Comparison of ENCODE assay signal across 8 cellular contexts in the genomic region with DNA sequence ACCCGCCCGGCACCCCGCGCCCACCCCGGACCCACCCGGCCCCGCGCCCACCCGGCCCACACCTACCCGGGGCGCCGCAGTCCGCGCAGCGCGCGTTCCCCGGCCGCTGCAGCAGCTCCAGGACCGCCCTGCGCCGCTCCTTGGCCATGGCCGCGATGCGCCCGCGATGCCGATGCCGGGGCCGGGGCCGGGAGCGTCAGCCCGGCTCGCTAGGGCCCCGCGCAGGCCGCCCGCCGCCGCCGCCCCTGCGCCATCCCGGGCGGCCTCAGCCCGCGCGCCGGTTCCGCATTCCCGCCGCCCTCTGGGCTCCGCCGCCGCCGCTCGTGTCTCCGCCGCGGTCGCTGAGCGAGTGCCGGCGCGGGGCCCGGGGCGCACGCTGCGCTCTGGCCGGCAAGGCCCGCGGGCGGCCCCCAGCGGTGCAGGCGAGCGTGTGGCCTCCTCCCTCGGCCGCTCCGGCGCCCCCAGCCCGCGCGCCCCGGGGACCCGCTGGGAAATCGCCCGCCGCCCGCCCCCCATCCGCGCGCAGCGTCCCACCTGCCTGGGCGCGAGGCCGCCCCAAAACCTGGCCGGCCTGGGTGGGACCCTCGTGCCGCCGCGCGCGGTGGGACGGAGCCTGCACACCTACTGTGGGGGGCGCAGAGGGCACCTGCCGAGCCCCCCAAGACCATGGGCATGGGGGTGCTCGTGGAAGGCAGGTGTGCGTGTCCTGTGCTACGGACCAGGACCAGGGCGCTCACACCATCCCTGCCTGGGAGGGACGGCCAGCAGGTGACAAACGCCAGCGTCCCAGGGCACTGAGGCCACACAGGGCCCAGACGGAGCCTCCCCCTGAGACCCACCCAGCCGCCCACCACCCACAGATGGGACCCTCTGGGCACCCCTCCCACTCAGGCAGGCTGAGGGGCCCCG. TPM values are rescaled to one million over a fixed set of nuclear protein-coding genes. Genes with fewer than 3 reads are reported as not detected.
DNase-seq lines count a peak whose midpoint lies in the region; TF ChIP-seq lines count a peak whose summit lies in the region.

A gene with protein sequence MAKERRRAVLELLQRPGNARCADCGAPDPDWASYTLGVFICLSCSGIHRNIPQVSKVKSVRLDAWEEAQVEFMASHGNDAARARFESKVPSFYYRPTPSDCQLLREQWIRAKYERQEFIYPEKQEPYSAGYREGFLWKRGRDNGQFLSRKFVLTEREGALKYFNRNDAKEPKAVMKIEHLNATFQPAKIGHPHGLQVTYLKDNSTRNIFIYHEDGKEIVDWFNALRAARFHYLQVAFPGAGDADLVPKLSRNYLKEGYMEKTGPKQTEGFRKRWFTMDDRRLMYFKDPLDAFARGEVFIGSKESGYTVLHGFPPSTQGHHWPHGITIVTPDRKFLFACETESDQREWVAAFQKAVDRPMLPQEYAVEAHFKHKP (minus strand): TSS at position 351 of the 909 bp plus-strand sequence. CDS start 203 bp downstream, at position 148.

- DNase-seq in GM10248 (ENCODE audit: extremely low spot score), result peak; percentile 81
- no peak for DNase-seq in HFF-Myc (ENCODE audit: extremely low read depth, low read depth)
- peak; percentile 18 for DNase-seq in RPMI7951 (ENCODE audit: low read depth)
- peak; percentile 85 for DNase-seq in hepatocyte (ENCODE audit: low spot score)
- DNase-seq in putamen (ENCODE audit: low spot score), result peak; percentile 69
- no peak for DNase-seq in MM.1S
- DNase-seq in dedifferentiated amniotic fluid mesenchymal stem cell (ENCODE audit: extremely low spot score), result no peak

- peak within 1 kb of the TSS; percentile 94 for H3K4me2 ChIP-seq in hepatocyte
- no peak within 1 kb of the TSS for H3K4me2 ChIP-seq in MM.1S (ENCODE audit: low read depth, low read length)

- H3K4me1 Mint-ChIP-seq in activated naive CD8-positive, alpha-beta T cell (ENCODE audit: low read depth), result peaks cover 8% of the 10 kb centered on the region

- no peaks in the 10 kb centered on the region for H3F3A ChIP-seq in MM.1S (ENCODE audit: insufficient read depth, low read length)

- H3K9me3 ChIP-seq in hepatocyte (ENCODE audit: low read depth) (no peaks in the 10 kb centered on the region), MM.1S (replicated peaks; ENCODE audit: insufficient read depth, low read length) (no peaks in the 10 kb centered on the region)

- H3K27me3 Mint-ChIP-seq in activated naive CD8-positive, alpha-beta T cell, result no peaks in the 10 kb centered on the region

- H2AFZ ChIP-seq in hepatocyte (no peak within 1 kb of the TSS), MM.1S (ENCODE audit: low read length) (no peak within 1 kb of the TSS)

- H3K36me3 Mint-ChIP-seq in activated naive CD8-positive, alpha-beta T cell, result no peaks in the 10 kb centered on the region

- no peaks in the 10 kb centered on the region for H3K36me3 ChIP-seq in hepatocyte (replicated peaks; ENCODE audit: insufficient read depth, low read depth)
- no peaks in the 10 kb centered on the region for H3K36me3 ChIP-seq in MM.1S (replicated peaks; ENCODE audit: insufficient read depth, low read length)

- CTCF ChIA-PET in GM10248 (lab: Yijun Ruan, JAX), result interaction anchor here (0.7 to 2.0 kb wide), 6 partner anchors 13 to 46 kb away, joined by 3 to 6 read pairs (median 3); no protein-coding TSS in a partner anchor

- WGBS in hepatocyte (ENCODE audit: low lambda C conversion rate, missing lambda C conversion rate), result 39% methylated on average over 30 of the region's 115 CpGs

- H3K9me2 ChIP-seq in hepatocyte (replicated peaks; ENCODE audit: insufficient read depth) (no peaks in the 10 kb centered on the region), MM.1S (replicated peaks; ENCODE audit: insufficient read depth, low read length) (no peaks in the 10 kb centered on the region)

- no peaks in the 10 kb centered on the region for H3K4me1 ChIP-seq in hepatocyte (ENCODE audit: insufficient read depth)
- H3K4me1 ChIP-seq in MM.1S (ENCODE audit: low read length), result peaks cover 4% of the 10 kb centered on the region; the same call in 1 of the 2 replicates

- POLR2A ChIA-PET in GM10248 (lab: Yijun Ruan, JAX), result no interaction called here

- peak within 1 kb of the TSS; percentile 83 for H3K4me3 Mint-ChIP-seq in activated naive CD8-positive, alpha-beta T cell

- no peaks in the 10 kb centered on the region for H3K9me3 Mint-ChIP-seq in activated naive CD8-positive, alpha-beta T cell (ENCODE audit: low read depth)

- TF ChIP-seq CTCF in GM10248 (IDR thresholded peaks at IDR 0.05; ENCODE audit: control extremely low read depth, extremely low read depth, low read depth, missing control alignments) (peak; percentile 54), HFF-Myc (IDR thresholded peaks at IDR 0.05; ENCODE audit: low read depth, low read length, missing control alignments) (no peak), hepatocyte (IDR thresholded peaks at IDR 0.05; ENCODE audit: poor library complexity) (no peak), MM.1S (IDR thresholded peaks at IDR 0.05; ENCODE audit: low read length) (no peak)

- peaks cover 7% of the 10 kb centered on the region for H3K27me3 ChIP-seq in hepatocyte
- H3K27me3 ChIP-seq in MM.1S (replicated peaks; ENCODE audit: insufficient read depth, low read length), result peaks cover 40% of the 10 kb centered on the region

- peak within 1 kb of the TSS; percentile 23; the same call in 1 of the 2 replicates for H3K4me3 ChIP-seq in HFF-Myc (replicated peaks; ENCODE audit: low read depth, low read length)
- H3K4me3 ChIP-seq in hepatocyte, result peak within 1 kb of the TSS; percentile 38
- no peak within 1 kb of the TSS for H3K4me3 ChIP-seq in MM.1S (ENCODE audit: low read length)

- no peaks in the 10 kb centered on the region for H4K20me1 ChIP-seq in hepatocyte (ENCODE audit: insufficient read depth, poor library complexity, severe bottlenecking)
- no peaks in the 10 kb centered on the region for H4K20me1 ChIP-seq in MM.1S (ENCODE audit: insufficient read depth, low read length)

- H3K27ac Mint-ChIP-seq in activated naive CD8-positive, alpha-beta T cell, result peak within 1 kb of the TSS; percentile 75

- H3K9ac ChIP-seq in MM.1S (ENCODE audit: low read length), result no peak within 1 kb of the TSS

- peaks cover 2% of the 10 kb centered on the region for H3K79me2 ChIP-seq in hepatocyte
- H3K79me2 ChIP-seq in MM.1S (ENCODE audit: low read length), result no peaks in the 10 kb centered on the region

- peak within 1 kb of the TSS; percentile 70 for H3K27ac ChIP-seq in hepatocyte
- no peak within 1 kb of the TSS for H3K27ac ChIP-seq in MM.1S (ENCODE audit: low read length)

RNA-seq across cellular contexts. Expression of the gene that starts here (rescaled TPM):
- total RNA-seq in RPMI7951 (2014; rRNA removed; shearing (Covaris generic)), result 1.6 and 1.8 TPM in 2 replicates
- total RNA-seq in hepatocyte, result 25.8 and 35.7 TPM in 2 replicates
- polyA plus RNA-seq in hepatocyte, result 16.3 and 25.6 TPM in 2 replicates

Comparison
In these comparisons a context has a peak if more than half of its experiments do, and no peak if none do; other contexts are left out.
1. DNase-seq: peak in GM10248 (single experiment), RPMI7951 (single experiment), hepatocyte (single experiment) and putamen (single experiment); none in HFF-Myc (single experiment), MM.1S (single experiment) and dedifferentiated amniotic fluid mesenchymal stem cell (single experiment).